8 cellular contexts compared by ENCODE assay signal in the genomic region with DNA sequence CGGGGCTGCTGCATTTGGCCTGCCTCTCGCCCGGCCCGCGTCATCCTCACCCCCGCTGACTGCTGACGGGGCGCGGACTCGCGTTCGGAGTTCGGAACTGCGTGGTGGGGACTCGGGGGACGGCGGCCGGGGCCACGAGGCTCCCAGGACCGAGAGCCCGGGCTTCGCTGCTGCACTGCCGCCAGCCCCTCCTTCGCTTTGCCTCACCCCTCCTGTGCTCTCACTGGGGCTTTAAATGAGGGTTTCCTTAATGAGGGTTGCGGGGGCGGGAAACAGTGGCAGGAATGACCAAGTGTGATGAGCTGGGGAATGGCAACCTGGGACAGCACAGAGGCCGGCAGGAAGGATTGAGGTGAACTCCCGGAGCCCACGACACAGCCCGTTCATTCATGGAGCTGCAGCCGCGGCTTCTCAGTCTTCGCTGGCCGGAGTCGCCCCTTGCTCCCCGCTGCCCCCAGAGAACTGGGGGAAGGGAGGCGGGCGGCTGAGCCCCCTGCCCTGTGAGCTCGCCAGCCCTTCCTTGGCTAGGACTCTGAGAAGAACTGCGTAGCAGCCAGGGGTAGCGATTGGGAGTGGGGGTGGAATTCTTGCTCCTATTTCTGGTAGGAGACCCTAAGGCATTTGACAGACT. TPM values are rescaled to one million over a fixed set of nuclear protein-coding genes. Genes with fewer than 3 reads are reported as not detected.
DNase-seq lines count a peak whose midpoint lies in the region; ATAC-seq and TF ChIP-seq lines count a peak whose summit lies in the region.

No MANE protein-coding gene starts in this region.

- no peak overlapping the region for H3K9ac ChIP-seq in rectal smooth muscle tissue (ENCODE audit: low read length)

- peaks cover 13% of the 10 kb centered on the region for H3K36me3 Mint-ChIP-seq in activated B cell treated with CpG ODN at 0.5 μM for 24 hours (ENCODE audit: low read depth)
- H3K36me3 Mint-ChIP-seq in Calu3 (ENCODE audit: insufficient read depth, unreplicated experiment): peaks cover 10% of the 10 kb centered on the region

- no peaks in the 10 kb centered on the region for H3K36me3 ChIP-seq in rectal smooth muscle tissue (ENCODE audit: control insufficient read depth, insufficient read depth, low read length)

- H3K27me3 Mint-ChIP-seq in activated B cell treated with CpG ODN at 0.5 μM for 24 hours (peaks cover 4% of the 10 kb centered on the region), Calu3 (ENCODE audit: unreplicated experiment) (no peaks in the 10 kb centered on the region)

- CTCF ChIA-PET in activated B cell treated with CpG ODN at 0.5 μM for 24 hours (lab: Charles Lee) (interaction anchor here (1.6 kb wide), 1 partner anchor 176 kb away, joined by 7 read pairs; no protein-coding TSS in a partner anchor), Calu3 (lab: Charles Lee) (no interaction called here)

- peak; percentile 51 for DNase-seq in GM10266 (ENCODE audit: extremely low spot score)
- DNase-seq in activated B cell treated with CpG ODN at 0.5 μM for 24 hours: no peak
- peak; percentile 29 for DNase-seq in globus pallidus (ENCODE audit: low spot score)
- no peak for DNase-seq in putamen (ENCODE audit: low spot score)
- DNase-seq in SW480 (ENCODE audit: low spot score): no peak
- no peak for DNase-seq in NAMALWA (ENCODE audit: low spot score)
- DNase-seq in Calu3: no peak

- no peaks in the 10 kb centered on the region for H3K9me3 Mint-ChIP-seq in activated B cell treated with CpG ODN at 0.5 μM for 24 hours
- no peaks in the 10 kb centered on the region for H3K9me3 Mint-ChIP-seq in Calu3 (ENCODE audit: low read depth, unreplicated experiment)

- H3K27ac Mint-ChIP-seq in activated B cell treated with CpG ODN at 0.5 μM for 24 hours: no peak overlapping the region
- H3K27ac Mint-ChIP-seq in Calu3 (ENCODE audit: unreplicated experiment): no peak overlapping the region

- POLR2A ChIA-PET in activated B cell treated with CpG ODN at 0.5 μM for 24 hours (lab: Charles Lee): no interaction called here

- BruUV-seq in Calu3 (replicated peaks; lab: Mats Ljungman, UMichigan): no TSS peak

- peak overlapping the region; percentile 52 for H3K4me3 Mint-ChIP-seq in activated B cell treated with CpG ODN at 0.5 μM for 24 hours
- no peak overlapping the region for H3K4me3 Mint-ChIP-seq in Calu3 (ENCODE audit: low read depth, unreplicated experiment)

- no peak overlapping the region for H3K27ac ChIP-seq in rectal smooth muscle tissue (ENCODE audit: low read depth, low read length)

- H3K4me1 Mint-ChIP-seq in activated B cell treated with CpG ODN at 0.5 μM for 24 hours (peaks cover 29% of the 10 kb centered on the region), Calu3 (ENCODE audit: low read depth, unreplicated experiment) (no peaks in the 10 kb centered on the region)

- peak; percentile 31 for ATAC-seq in activated B cell treated with CpG ODN at 0.5 μM for 24 hours (ENCODE audit: low read depth)

- H3K27me3 ChIP-seq in rectal smooth muscle tissue (ENCODE audit: control insufficient read depth, insufficient read depth, low read length): no peaks in the 10 kb centered on the region

- peak overlapping the region; percentile 52 for H3K4me3 ChIP-seq in rectal smooth muscle tissue (ENCODE audit: low read length)

- intact Hi-C loops in activated B cell treated with CpG ODN at 0.5 μM for 24 hours (cut with micrococcal nuclease): loop anchor here (2.0 to 5.0 kb wide), 4 partner anchors 75 to 324 kb away; no protein-coding TSS in a partner anchor
- intact Hi-C loops in Calu3 (cut with micrococcal nuclease; ENCODE audit: unreplicated experiment): no loop called here

- H3K4me1 ChIP-seq in rectal smooth muscle tissue (ENCODE audit: control insufficient read depth, insufficient read depth, low read length): no peaks in the 10 kb centered on the region

- TF ChIP-seq CTCF in GM10266 (IDR thresholded peaks at IDR 0.05; ENCODE audit: control insufficient read depth, insufficient read depth, low read depth, missing control alignments): no peak
- TF ChIP-seq CTCF in activated B cell treated with CpG ODN at 0.5 μM for 24 hours (IDR thresholded peaks at IDR 0.05): no peak
- TF ChIP-seq CTCF in Calu3 (IDR thresholded peaks at IDR 0.05; ENCODE audit: unreplicated experiment): no peak

RNA-seq across cellular contexts. Expression of a gene that starts 1.5 kb away (rescaled TPM):
- total RNA-seq in activated B cell treated with CpG ODN at 0.5 μM for 24 hours (0.07 and 0.16 TPM in 2 replicates), Calu3 (2022) (not detected in 2 replicates)

Comparison
In these comparisons a context has a peak if more than half of its experiments do, and no peak if none do; other contexts are left out.
1. DNase-seq: peak in GM10266 (single experiment) and globus pallidus (single experiment); none in activated B cell treated with CpG ODN at 0.5 μM for 24 hours (single experiment), putamen (single experiment), SW480 (single experiment), NAMALWA (single experiment) and Calu3 (single experiment).